22 cellular contexts compared by ENCODE assay signal in the genomic region with DNA sequence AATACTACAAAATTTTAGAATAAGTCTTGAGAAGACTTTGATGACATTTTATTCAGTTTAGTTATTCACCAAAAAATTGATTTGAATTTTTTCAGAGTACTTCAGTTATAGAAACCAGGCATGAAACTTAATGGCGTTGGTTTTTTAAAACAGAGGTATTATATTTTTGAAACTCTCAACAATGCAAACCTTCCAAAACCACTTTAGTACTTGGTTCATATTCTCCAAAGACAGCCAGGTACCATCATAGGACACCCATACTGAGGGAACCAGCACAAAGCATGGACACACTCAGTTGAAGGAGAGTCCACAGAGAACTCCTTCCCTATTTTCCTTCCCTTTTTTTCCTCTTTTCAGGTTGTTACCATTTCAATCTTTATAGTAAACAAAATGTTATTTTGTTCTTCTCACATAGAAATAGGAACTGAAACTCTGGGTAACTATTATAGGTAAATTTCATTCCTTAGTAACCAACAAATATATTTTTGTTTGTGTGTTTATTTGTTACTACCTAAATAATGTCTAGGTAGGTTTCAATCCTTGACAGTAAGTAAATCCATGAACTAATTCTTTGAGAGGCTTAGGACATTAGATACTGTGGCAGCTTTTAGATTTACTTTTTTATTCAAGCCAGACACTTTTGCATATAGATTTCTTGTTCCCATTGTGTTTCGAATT.
A peak's percentile ranks its signal among the peaks of the same experiment; 100 is the strongest.
DNase-seq lines count a peak whose midpoint lies in the region; ATAC-seq, FAIRE-seq and TF ChIP-seq lines count a peak whose summit lies in the region.
"Had no signal": no experiment of that assay in that cellular context is flagged by ENCODE, and none has a peak within 500 bp of the region (broad histone marks: within the 10 kb centered on the region; RNA-seq: fewer than 3 reads in every experiment).

No MANE protein-coding gene starts in this region.

- TF ChIP-seq CTCF in D721Med (IDR thresholded peaks at IDR 0.05; ENCODE audit: insufficient read depth, missing control alignments) (no peak), vagina (IDR thresholded peaks at IDR 0.05) (no peak), transverse colon (IDR thresholded peaks at IDR 0.05) (no peak)

- H3K27ac ChIP-seq in vagina (no peak overlapping the region), transverse colon (no peak overlapping the region)
- H3K27ac ChIP-seq: 22Rv1, Peyer's patch had no signal

- 85% methylated on average over 2 of the region's 2 CpGs for WGBS in transverse colon (ENCODE audit: low coverage in 1 of 2), 2 donors

- H3K9me3 ChIP-seq in vagina, result no peaks in the 10 kb centered on the region
- H3K9me3 ChIP-seq in transverse colon, result no peaks in the 10 kb centered on the region
- H3K9me3 ChIP-seq: Caco-2, Peyer's patch had no signal

- DNase-seq in D721Med (ENCODE audit: insufficient read length, low spot score) (no peak), vagina (ENCODE audit: extremely low spot score in 2 of 2) (no peak), NCI-H774 (lab: John Stamatoyannopoulos, UW) (no peak), transverse colon (no peak)
- DNase-seq in stimulated activated CD4-positive, alpha-beta T cell treated with anti-CD3 and anti-CD28 coated beads, Interleukin-4, amount 100 ng/mL, for 4 hours, result no peak
- DNase-seq: Caco-2; CD4-positive, CD25-positive, alpha-beta regulatory T cell; DMS53; MV-4-11; NCI-H1417 treated with DMSO at 0.1 percent for 48 hours; NCI-H1930; NCI-H2171; NCI-H748 treated with DMSO at 0.1 percent for 48 hours; Peyer's patch had no signal

- FAIRE-seq in D721Med (lab: Jason Lieb, UNC), result peak; percentile 38
- FAIRE-seq: H54, K562 had no signal

- H3K27me3 ChIP-seq in vagina (no peaks in the 10 kb centered on the region), transverse colon (no peaks in the 10 kb centered on the region)
- H3K27me3 ChIP-seq: Peyer's patch had no signal

- H3K4me1 ChIP-seq in vagina, result no peaks in the 10 kb centered on the region
- no peaks in the 10 kb centered on the region for H3K4me1 ChIP-seq in transverse colon
- H3K4me1 ChIP-seq: Caco-2, Peyer's patch had no signal

- in situ Hi-C loops in transverse colon (cut with MboI; ENCODE audit: low pct_ligation_motif_present in 1 of 4, low pct_unique_long_range_greater_than_20kb in 1 of 4, low sequenced_read_pairs in 3 of 4), result no loop called here

- H3K36me3 ChIP-seq in vagina (no peaks in the 10 kb centered on the region), transverse colon (no peaks in the 10 kb centered on the region)
- H3K36me3 ChIP-seq: Peyer's patch had no signal

- H3K9me3 Mint-ChIP-seq in IgD-negative memory B cell, result no peaks in the 10 kb centered on the region
- H3K9me3 Mint-ChIP-seq: CD4-positive, CD25-positive, alpha-beta regulatory T cell had no signal

- TF ChIP-seq POLR2A in vagina (IDR thresholded peaks at IDR 0.05), result no peak
- no peak for TF ChIP-seq POLR2A in transverse colon (IDR thresholded peaks at IDR 0.05)

- H3K4me3 ChIP-seq in vagina (no peak overlapping the region), transverse colon (no peak overlapping the region)
- H3K4me3 ChIP-seq: K562, Peyer's patch had no signal

- peaks cover 1% of the 10 kb centered on the region for H3K27me3 Mint-ChIP-seq in IgD-negative memory B cell
- H3K27me3 Mint-ChIP-seq: CD4-positive, CD25-positive, alpha-beta regulatory T cell had no signal

- peak overlapping the region in 2 of 4 donors; percentile 2 to 45 for H3K4me3 Mint-ChIP-seq in IgD-negative memory B cell
- H3K4me3 Mint-ChIP-seq: B cell; CD4-positive, CD25-positive, alpha-beta regulatory T cell had no signal

- H3K36me3 Mint-ChIP-seq in IgD-negative memory B cell, result no peaks in the 10 kb centered on the region
- H3K36me3 Mint-ChIP-seq: CD4-positive, CD25-positive, alpha-beta regulatory T cell had no signal

- intact Hi-C loops in vagina (cut with DNase I), result no loop called here
- intact Hi-C loops in transverse colon (cut with DNase I; ENCODE audit: low total_unique reads), result no loop called here

- peak overlapping the region; percentile 4 to 81 (median 34) for H3K27ac Mint-ChIP-seq in IgD-negative memory B cell
- H3K27ac Mint-ChIP-seq: B cell; CD4-positive, CD25-positive, alpha-beta regulatory T cell had no signal

- peaks cover 4 to 10% (median 10%) of the 10 kb centered on the region in 3 donors for H3K4me1 Mint-ChIP-seq in IgD-negative memory B cell
- H3K4me1 Mint-ChIP-seq: CD4-positive, CD25-positive, alpha-beta regulatory T cell had no signal

- TF ChIP-seq EP300 in transverse colon (IDR thresholded peaks at IDR 0.05; ENCODE audit: low read depth), result no peak

- ATAC-seq in GM19395 (IDR thresholded peaks at IDR 0.05; ENCODE audit: unreplicated experiment) (peak; percentile 52), HG03159 (IDR thresholded peaks at IDR 0.05; ENCODE audit: unreplicated experiment) (peak; percentile 64)
- ATAC-seq: K562, Right ventricle myocardium inferior had no signal
